Comparison of ENCODE assay signal across 8 cellular contexts in the genomic region with DNA sequence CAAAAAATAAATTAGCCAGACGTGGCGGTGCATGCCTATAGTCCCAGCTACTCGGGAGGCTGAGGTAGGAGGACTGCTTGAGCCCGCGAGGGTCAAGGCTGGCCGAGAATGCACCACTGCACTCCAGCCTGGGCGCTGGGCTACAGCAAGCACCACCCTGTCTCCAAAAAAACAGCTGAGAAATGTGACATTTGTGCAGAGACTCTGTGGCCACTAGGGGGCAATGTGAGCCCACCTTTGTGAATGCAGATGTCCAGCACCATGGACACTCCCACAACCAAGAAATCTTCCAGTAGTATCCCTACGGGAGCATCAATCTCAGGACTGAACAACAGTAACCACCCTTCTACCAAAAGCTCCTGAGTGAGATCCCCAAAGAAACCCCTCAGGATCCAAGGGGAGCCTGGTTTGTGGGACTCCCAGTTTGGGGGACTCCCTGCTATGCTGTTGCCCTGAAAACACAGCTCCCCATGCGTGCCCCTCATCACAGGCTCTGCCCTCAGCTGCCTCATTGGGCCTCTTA. TPM values are rescaled to one million over a fixed set of nuclear protein-coding genes. Genes with fewer than 3 reads are reported as not detected.
DNase-seq lines count a peak whose midpoint lies in the region; ATAC-seq and TF ChIP-seq lines count a peak whose summit lies in the region.

No MANE protein-coding gene starts in this region.

- no peak overlapping the region for H3K4me3 ChIP-seq in choroid plexus epithelial cell (ENCODE audit: low read depth, low read length)
- H3K4me3 ChIP-seq in left lung = no peak overlapping the region

- intact Hi-C loops in activated CD4-positive, alpha-beta T cell treated with anti-CD3 and anti-CD28 coated beads for 36 hours (cut with DNase I, micrococcal nuclease) = loop anchor here (1.0 to 2.0 kb wide), 3 partner anchors 53 to 156 kb away; no protein-coding TSS in a partner anchor
- intact Hi-C loops in left lung (cut with DNase I) = no loop called here

- H3K36me3 ChIP-seq in left lung = no peaks in the 10 kb centered on the region

- peak overlapping the region; percentile 55 for H3K27ac Mint-ChIP-seq in activated CD4-positive, alpha-beta T cell treated with anti-CD3 and anti-CD28 coated beads for 36 hours

- POLR2A ChIA-PET in activated CD4-positive, alpha-beta T cell treated with anti-CD3 and anti-CD28 coated beads for 36 hours (lab: Charles Lee) = interaction anchor here (0.5 to 0.6 kb wide), 2 partner anchors 55 to 628 kb away, joined by 3 to 4 read pairs; no protein-coding TSS in a partner anchor

- TF ChIP-seq CTCF in choroid plexus epithelial cell (conservative IDR thresholded peaks at IDR 0.05; ENCODE audit: low read depth, low read length) = peak; percentile 90
- TF ChIP-seq CTCF in left lung (IDR thresholded peaks at IDR 0.05) = peak; percentile 87

- ATAC-seq in HG03354 (IDR thresholded peaks at IDR 0.05; ENCODE audit: poor library complexity, severe bottlenecking, unreplicated experiment) (peak; percentile 71), left lung (peak; percentile 99), HG03280 (IDR thresholded peaks at IDR 0.05; ENCODE audit: unreplicated experiment) (no peak)
- ATAC-seq in activated CD4-positive, alpha-beta T cell treated with anti-CD3 and anti-CD28 coated beads for 36 hours = peak; percentile 88

- no peak overlapping the region for H3K4me3 Mint-ChIP-seq in activated CD4-positive, alpha-beta T cell treated with anti-CD3 and anti-CD28 coated beads for 36 hours

- H3K4me1 Mint-ChIP-seq in activated CD4-positive, alpha-beta T cell treated with anti-CD3 and anti-CD28 coated beads for 36 hours = peaks cover 13% of the 10 kb centered on the region

- no peaks in the 10 kb centered on the region for H3K36me3 Mint-ChIP-seq in activated CD4-positive, alpha-beta T cell treated with anti-CD3 and anti-CD28 coated beads for 36 hours (ENCODE audit: low read depth)

- no peaks in the 10 kb centered on the region for H3K9me3 Mint-ChIP-seq in activated CD4-positive, alpha-beta T cell treated with anti-CD3 and anti-CD28 coated beads for 36 hours (ENCODE audit: low read depth)

- H3K27me3 ChIP-seq in left lung = peaks cover 0 to 12% of the 10 kb centered on the region in 2 donors

- peaks cover 0 to 9% of the 10 kb centered on the region in 2 donors for H3K4me1 ChIP-seq in left lung

- H3K27ac ChIP-seq in left lung = no peak overlapping the region

- no peaks in the 10 kb centered on the region for H3K27me3 Mint-ChIP-seq in activated CD4-positive, alpha-beta T cell treated with anti-CD3 and anti-CD28 coated beads for 36 hours

- peak; percentile 92 for DNase-seq in DMS53 treated with DMSO at 0.1 percent for 48 hours (lab: John Stamatoyannopoulos, UW; ENCODE audit: unreplicated experiment)
- DNase-seq in NCI-H524 treated with DMSO at 0.1 percent for 48 hours (lab: John Stamatoyannopoulos, UW) = peak; percentile 41
- DNase-seq in activated CD4-positive, alpha-beta T cell treated with anti-CD3 and anti-CD28 coated beads for 36 hours = peak; percentile 87
- DNase-seq in choroid plexus epithelial cell (ENCODE audit: low read depth) = peak; percentile 89
- DNase-seq in left lung = peak; percentile 75 to 78
- DNase-seq in stimulated activated CD4-positive, alpha-beta T cell treated with anti-CD3 and anti-CD28 coated beads, Interleukin-4, amount 100 ng/mL, for 24 hours = peak; percentile 83

- CTCF ChIA-PET in activated CD4-positive, alpha-beta T cell treated with anti-CD3 and anti-CD28 coated beads for 36 hours (lab: Charles Lee) = interaction anchor here (0.6 to 9.8 kb wide), 57 partner anchors 9 to 762 kb away, joined by 3 to 239 read pairs (median 6); no protein-coding TSS in a partner anchor

- H3K9me3 ChIP-seq in left lung = no peaks in the 10 kb centered on the region

RNA-seq across cellular contexts. Expression of a gene that starts 6.3 kb away (rescaled TPM):
- 10 to 100 TPM; 14.1 to 14.9 TPM for total RNA-seq in activated CD4-positive, alpha-beta T cell treated with anti-CD3 and anti-CD28 coated beads for 36 hours
- total RNA-seq in left lung = 100 to 1,000 TPM in 1 of 2 donors, 10 to 100 TPM in 1; 61.6 to 219 TPM

RNA-seq across cellular contexts. Expression of a gene that starts 30.1 kb away (rescaled TPM):
- total RNA-seq in activated CD4-positive, alpha-beta T cell treated with anti-CD3 and anti-CD28 coated beads for 36 hours = under 1 TPM; 0.28 to 0.71 TPM
- total RNA-seq in left lung = 10 to 100 TPM in 1 of 2 donors, 1 to 10 TPM in 1; 5.1 to 14.7 TPM

Comparison
In these comparisons a context has a peak if more than half of its experiments do, and no peak if none do; other contexts are left out.
1. DNase-seq: peak in every context shown above with its lines; median percentile 92 in DMS53 treated with DMSO at 0.1 percent for 48 hours; 89 in choroid plexus epithelial cell; 87 in activated CD4-positive, alpha-beta T cell treated with anti-CD3 and anti-CD28 coated beads for 36 hours; 83 in stimulated activated CD4-positive, alpha-beta T cell treated with anti-CD3 and anti-CD28 coated beads, Interleukin-4, amount 100 ng/mL, for 24 hours; 76 in left lung; 41 in NCI-H524 treated with DMSO at 0.1 percent for 48 hours.
2. intact Hi-C loops: an anchor here in activated CD4-positive, alpha-beta T cell treated with anti-CD3 and anti-CD28 coated beads for 36 hours (1.0 to 2.0 kb wide); none called in left lung.